In genomic region chr6:157966597-157966977, GRCh38 we compare ENCODE assay signal across 19 cellular contexts. TPM values are rescaled to one million over a fixed set of nuclear protein-coding genes. Genes with fewer than 3 reads are reported as not detected.
DNase-seq lines count a peak whose midpoint lies in the region; ATAC-seq, FAIRE-seq and TF ChIP-seq lines count a peak whose summit lies in the region.
"Had no signal": no experiment of that assay in that cellular context is flagged by ENCODE, and none has a peak within 500 bp of the region (broad histone marks: within the 10 kb centered on the region; RNA-seq: fewer than 3 reads in every experiment).

No MANE protein-coding gene starts in this region.

- intact Hi-C loops in left colon (cut with DNase I, micrococcal nuclease), result no loop called here

- no peaks in the 10 kb centered on the region for H3K27me3 ChIP-seq in GM23338 (ENCODE audit: insufficient read depth)
- no peaks in the 10 kb centered on the region for H3K27me3 ChIP-seq in Peyer's patch
- H3K27me3 ChIP-seq in small intestine (ENCODE audit: control insufficient read depth in 2 of 2, insufficient read depth in 2 of 2, low read length in 2 of 2), result peaks cover 0 to 2% of the 10 kb centered on the region in 2 donors
- H3K27me3 ChIP-seq: SJCRH30 had no signal

- no peaks in the 10 kb centered on the region for H4K20me1 ChIP-seq in GM23338 (replicated peaks; ENCODE audit: insufficient read depth)

- in situ Hi-C loops in G401 (cut with HindIII; ENCODE audit: low sequenced_read_pairs), result no loop called here

- H2AFZ ChIP-seq in GM23338, result no peak overlapping the region
- H2AFZ ChIP-seq: PC-9 had no signal

- H3K27ac Mint-ChIP-seq in GM23338, result no peak overlapping the region
- H3K27ac Mint-ChIP-seq: CD4-positive, alpha-beta memory T cell had no signal

- no peaks in the 10 kb centered on the region for H3F3A ChIP-seq in GM23338 (replicated peaks; ENCODE audit: low read depth)

- peaks cover 16% of the 10 kb centered on the region for H3K4me1 Mint-ChIP-seq in GM23338

- DNase-seq in GM23338 (ENCODE audit: low spot score) (no peak), Peyer's patch (no peak), left colon (peak in 1 of 2 donors; percentile 50), small intestine (no peak), NCI-H510A treated with DMSO at 0.1 percent for 48 hours (lab: John Stamatoyannopoulos, UW) (no peak), anterior cingulate cortex (lab: John Stamatoyannopoulos, UW) (no peak), G401 (ENCODE audit: low spot score) (no peak)
- DNase-seq: Calu3; CD4-positive, alpha-beta memory T cell; GOT3; KG1; MV-4-11; NCI-H1694 treated with DMSO at 0.1 percent for 48 hours; NCI-H226; NCI-H524 treated with DMSO at 0.1 percent for 48 hours; PC-9; SJCRH30 had no signal

- no peaks in the 10 kb centered on the region for H3K9me3 Mint-ChIP-seq in GM23338
- H3K9me3 Mint-ChIP-seq: CD4-positive, alpha-beta memory T cell had no signal

- no peaks in the 10 kb centered on the region for H3K79me2 ChIP-seq in GM23338 (replicated peaks; ENCODE audit: insufficient read depth)

- FAIRE-seq in small intestine (lab: Jason Lieb, UNC), result no peak
- FAIRE-seq: A549, GM12878 had no signal

- WGBS in small intestine, 3 donors, result 23 to 47% (median 47%) methylated on average over 4 to 8 of the region's 8 CpGs

- peak; percentile 20 for ATAC-seq in GM23338
- ATAC-seq in left colon, result peak; percentile 41
- ATAC-seq: A549, GM12878 had no signal

- no peaks in the 10 kb centered on the region for H3K9me2 ChIP-seq in GM23338 (ENCODE audit: insufficient read depth)

- H3K4me2 ChIP-seq in GM23338, result no peak overlapping the region
- H3K4me2 ChIP-seq: A549, PC-9 had no signal

- H3K4me3 ChIP-seq in GM23338 (no peak overlapping the region), Peyer's patch (no peak overlapping the region), small intestine (ENCODE audit: low read depth in 1 of 2, low read length in 2 of 2) (no peak overlapping the region)
- H3K4me3 ChIP-seq: A549, GM12878, PC-9, SJCRH30 had no signal

- peaks cover 10% of the 10 kb centered on the region for H3K27me3 Mint-ChIP-seq in GM23338 (ENCODE audit: insufficient read depth, low read depth, poor library complexity)

- H3K36me3 Mint-ChIP-seq in GM23338 (ENCODE audit: low read depth), result no peaks in the 10 kb centered on the region
- H3K36me3 Mint-ChIP-seq: CD4-positive, alpha-beta memory T cell had no signal

- no peak for TF ChIP-seq POLR2A in Peyer's patch (IDR thresholded peaks at IDR 0.05)

- H3K27ac ChIP-seq in GM23338 (ENCODE audit: low read depth), result no peak overlapping the region
- H3K27ac ChIP-seq in Peyer's patch, result peak overlapping the region in 3 of 4 donors; percentile 54 to 88 (median 86)
- H3K27ac ChIP-seq in small intestine (ENCODE audit: low read depth in 1 of 2, low read length in 1 of 2), result peak overlapping the region; percentile 84 to 85
- H3K27ac ChIP-seq: A549, PC-9, SJCRH30 had no signal

- no peaks in the 10 kb centered on the region for H3K9me3 ChIP-seq in Peyer's patch
- H3K9me3 ChIP-seq in small intestine (ENCODE audit: control insufficient read depth, low read depth), result no peaks in the 10 kb centered on the region
- H3K9me3 ChIP-seq: A549, SJCRH30 had no signal

- TF ChIP-seq CTCF in GM23338 (conservative IDR thresholded peaks at IDR 0.05; ENCODE audit: low read depth in 2 of 2) (no peak), Peyer's patch (IDR thresholded peaks at IDR 0.05) (no peak)

- H3K4me1 ChIP-seq in GM23338 (ENCODE audit: insufficient read depth) (no peaks in the 10 kb centered on the region; the same call in none of the 2 replicates), Peyer's patch (peaks cover 0 to 15% (median 1%) of the 10 kb centered on the region in 4 donors), small intestine (ENCODE audit: control insufficient read depth in 2 of 2, insufficient read depth in 1 of 2, low read depth in 1 of 2, low read length in 1 of 2) (peaks cover 0 to 6% of the 10 kb centered on the region in 2 donors)

- H3K36me3 ChIP-seq in GM23338 (ENCODE audit: insufficient read depth), result no peaks in the 10 kb centered on the region
- H3K36me3 ChIP-seq in Peyer's patch, result no peaks in the 10 kb centered on the region
- H3K36me3 ChIP-seq in small intestine (ENCODE audit: control insufficient read depth in 2 of 2, insufficient read depth in 2 of 2, low read length in 2 of 2), result no peaks in the 10 kb centered on the region
- H3K36me3 ChIP-seq: SJCRH30 had no signal

- no peak overlapping the region for H3K4me3 Mint-ChIP-seq in GM23338
- H3K4me3 Mint-ChIP-seq: CD4-positive, alpha-beta memory T cell had no signal

TF ChIP-seq in GM23338, 12 proteins besides CTCF, POLR2A, EP300 and RAD21 (continues in another document):
- no peak for TF ChIP-seq STAT1 (IDR thresholded peaks at IDR 0.05; ENCODE audit: unreplicated experiment)
- TF ChIP-seq, protein P1, sequence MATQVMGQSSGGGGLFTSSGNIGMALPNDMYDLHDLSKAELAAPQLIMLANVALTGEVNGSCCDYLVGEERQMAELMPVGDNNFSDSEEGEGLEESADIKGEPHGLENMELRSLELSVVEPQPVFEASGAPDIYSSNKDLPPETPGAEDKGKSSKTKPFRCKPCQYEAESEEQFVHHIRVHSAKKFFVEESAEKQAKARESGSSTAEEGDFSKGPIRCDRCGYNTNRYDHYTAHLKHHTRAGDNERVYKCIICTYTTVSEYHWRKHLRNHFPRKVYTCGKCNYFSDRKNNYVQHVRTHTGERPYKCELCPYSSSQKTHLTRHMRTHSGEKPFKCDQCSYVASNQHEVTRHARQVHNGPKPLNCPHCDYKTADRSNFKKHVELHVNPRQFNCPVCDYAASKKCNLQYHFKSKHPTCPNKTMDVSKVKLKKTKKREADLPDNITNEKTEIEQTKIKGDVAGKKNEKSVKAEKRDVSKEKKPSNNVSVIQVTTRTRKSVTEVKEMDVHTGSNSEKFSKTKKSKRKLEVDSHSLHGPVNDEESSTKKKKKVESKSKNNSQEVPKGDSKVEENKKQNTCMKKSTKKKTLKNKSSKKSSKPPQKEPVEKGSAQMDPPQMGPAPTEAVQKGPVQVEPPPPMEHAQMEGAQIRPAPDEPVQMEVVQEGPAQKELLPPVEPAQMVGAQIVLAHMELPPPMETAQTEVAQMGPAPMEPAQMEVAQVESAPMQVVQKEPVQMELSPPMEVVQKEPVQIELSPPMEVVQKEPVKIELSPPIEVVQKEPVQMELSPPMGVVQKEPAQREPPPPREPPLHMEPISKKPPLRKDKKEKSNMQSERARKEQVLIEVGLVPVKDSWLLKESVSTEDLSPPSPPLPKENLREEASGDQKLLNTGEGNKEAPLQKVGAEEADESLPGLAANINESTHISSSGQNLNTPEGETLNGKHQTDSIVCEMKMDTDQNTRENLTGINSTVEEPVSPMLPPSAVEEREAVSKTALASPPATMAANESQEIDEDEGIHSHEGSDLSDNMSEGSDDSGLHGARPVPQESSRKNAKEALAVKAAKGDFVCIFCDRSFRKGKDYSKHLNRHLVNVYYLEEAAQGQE (IDR thresholded peaks at IDR 0.05; ENCODE audit: unreplicated experiment), result no peak
- TF ChIP-seq ZNF331 (CRISPR knock-in tag; IDR thresholded peaks at IDR 0.05; ENCODE audit: low read depth), result no peak
- no peak for TF ChIP-seq CREB1 (CRISPR knock-in tag; IDR thresholded peaks at IDR 0.05; ENCODE audit: low read depth)
- TF ChIP-seq JUNB (IDR thresholded peaks at IDR 0.05; ENCODE audit: unreplicated experiment), result no peak
- TF ChIP-seq ZNF114 (CRISPR knock-in tag; IDR thresholded peaks at IDR 0.05), result no peak
- TF ChIP-seq EZH2 (IDR thresholded peaks at IDR 0.05; ENCODE audit: low read depth, unreplicated experiment), result no peak
- TF ChIP-seq, protein P2, sequence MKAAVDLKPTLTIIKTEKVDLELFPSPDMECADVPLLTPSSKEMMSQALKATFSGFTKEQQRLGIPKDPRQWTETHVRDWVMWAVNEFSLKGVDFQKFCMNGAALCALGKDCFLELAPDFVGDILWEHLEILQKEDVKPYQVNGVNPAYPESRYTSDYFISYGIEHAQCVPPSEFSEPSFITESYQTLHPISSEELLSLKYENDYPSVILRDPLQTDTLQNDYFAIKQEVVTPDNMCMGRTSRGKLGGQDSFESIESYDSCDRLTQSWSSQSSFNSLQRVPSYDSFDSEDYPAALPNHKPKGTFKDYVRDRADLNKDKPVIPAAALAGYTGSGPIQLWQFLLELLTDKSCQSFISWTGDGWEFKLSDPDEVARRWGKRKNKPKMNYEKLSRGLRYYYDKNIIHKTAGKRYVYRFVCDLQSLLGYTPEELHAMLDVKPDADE (IDR thresholded peaks at IDR 0.05), result no peak
- no peak for TF ChIP-seq EZH2phosphoT487 (IDR thresholded peaks at IDR 0.05; ENCODE audit: unreplicated experiment)

RNA-seq across cellular contexts. Expression of gene SYNJ2, which starts 15.1 kb away (rescaled TPM):
- 5.6 and 8.4 TPM in 2 replicates for total RNA-seq in GM23338 (2014; rRNA removed; shearing (Covaris generic))
- polyA plus RNA-seq in GM23338 (2016; fragmentation: Nextera tagmentation; extraction: Ambion mirVana), result 2.5 and 2.8 TPM in 2 replicates
- 10 to 100 TPM; 26.8 to 47.2 (median 34.0) TPM for total RNA-seq in Peyer's patch
- 10 to 100 TPM; 35.4 to 50.1 TPM for total RNA-seq in left colon
- polyA plus RNA-seq in small intestine, result 1 to 10 TPM; 7.0 to 9.4 (median 9.4) TPM
- 12.2 and 16.9 TPM in 2 replicates for total RNA-seq in G401 (2014; rRNA removed; shearing (Covaris generic))
